Comparison of ENCODE assay signal across 2 cellular contexts in genomic region chr2:226690471-226691024, GRCh38.
TF ChIP-seq lines count a peak whose summit lies in the region.

No MANE protein-coding gene starts in this region.

TF ChIP-seq in SK-N-SH treated with all-trans-retinoic acid at 6 μM for 48 hours, 23 proteins besides CTCF, POLR2A, EP300 and RAD21 (continued from another document):
- TF ChIP-seq PATZ1 (CRISPR knock-in tag; IDR thresholded peaks at IDR 0.05; ENCODE audit: borderline replicate concordance): no peak
- TF ChIP-seq TSHZ2 (CRISPR knock-in tag; IDR thresholded peaks at IDR 0.05): no peak

TF ChIP-seq in SK-N-SH, 30 proteins besides CTCF, POLR2A, EP300 and RAD21 (continued from another document):
- TF ChIP-seq SIN3A (IDR thresholded peaks at IDR 0.05; ENCODE audit: borderline replicate concordance, low read depth, low read length) (no peak), YY1 (IDR thresholded peaks at IDR 0.05; ENCODE audit: low read depth) (no peak), MEF2A (IDR thresholded peaks at IDR 0.05; ENCODE audit: borderline replicate concordance, low read depth) (no peak), EZH2phosphoT487 (IDR thresholded peaks at IDR 0.05; ENCODE audit: borderline replicate concordance, low read depth) (no peak), USF2 (IDR thresholded peaks at IDR 0.05; ENCODE audit: borderline replicate concordance, low read depth, low read length) (no peak), USF1 (IDR thresholded peaks at IDR 0.05; ENCODE audit: borderline replicate concordance, low read depth) (no peak), TCF12 (IDR thresholded peaks at IDR 0.05) (no peak), NFIC (IDR thresholded peaks at IDR 0.05; ENCODE audit: borderline replicate concordance) (no peak), GABPA (IDR thresholded peaks at IDR 0.05; ENCODE audit: low read depth) (no peak), TAF1 (IDR thresholded peaks at IDR 0.05; ENCODE audit: borderline replicate concordance, low read depth, low read length) (no peak)
